Comparison of ENCODE assay signal across 8 cellular contexts in genomic region chr2:174335605-174336402, GRCh38. TPM values are rescaled to one million over a fixed set of nuclear protein-coding genes. Genes with fewer than 3 reads are reported as not detected.
A peak's percentile ranks its signal among the peaks of the same experiment; 100 is the strongest.
DNase-seq lines count a peak whose midpoint lies in the region; ATAC-seq and TF ChIP-seq lines count a peak whose summit lies in the region.

No MANE protein-coding gene starts in this region.

- no peaks in the 10 kb centered on the region for H3K36me3 ChIP-seq in fibroblast of lung (ENCODE audit: control insufficient read depth, insufficient read depth, low read length)
- H3K36me3 ChIP-seq in gastrocnemius medialis = no peaks in the 10 kb centered on the region

- CTCF ChIA-PET in GM10248 (lab: Yijun Ruan, JAX) = interaction anchor here (1.2 to 2.3 kb wide), 9 partner anchors 7 to 933 kb away, joined by 3 to 9 read pairs (median 5); partner anchors contain the start of gene OLA1

- DNase-seq in AG08395 (ENCODE audit: low spot score) (peak; percentile 26), GM12865 (ENCODE audit: low read depth) (no peak), SW480 (ENCODE audit: low spot score) (peak; percentile 50), fibroblast of lung (ENCODE audit: low read depth in 2 of 2) (peak in 1 of 2 donors; percentile 42), gastrocnemius medialis (no peak), amniotic stem cell (lab: John Stamatoyannopoulos, UW) (no peak), GM10248 (ENCODE audit: extremely low spot score) (no peak)

- intact Hi-C loops in gastrocnemius medialis (cut with DNase I; ENCODE audit: low total_unique reads) = loop anchor here (5.0 to 10.0 kb wide), 2 partner anchors 89 to 751 kb away; partner anchors contain the start of gene OLA1

- POLR2A ChIA-PET in GM10248 (lab: Yijun Ruan, JAX) = no interaction called here

- no peak for TF ChIP-seq CTCF in GM12865 (IDR thresholded peaks at IDR 0.05; ENCODE audit: insufficient read depth, low read depth, low read length, missing control alignments)
- TF ChIP-seq CTCF in fibroblast of lung (conservative IDR thresholded peaks at IDR 0.05 in 1 of 2, IDR thresholded peaks at IDR 0.05 in 1 of 2; ENCODE audit: low read depth in 1 of 2, low read length in 2 of 2) = no peak
- no peak for TF ChIP-seq CTCF in gastrocnemius medialis (IDR thresholded peaks at IDR 0.05 in 4 of 5, conservative IDR thresholded peaks at IDR 0.05 in 1 of 5)
- TF ChIP-seq CTCF in GM10248 (IDR thresholded peaks at IDR 0.05; ENCODE audit: control extremely low read depth, extremely low read depth, low read depth, missing control alignments) = no peak

- H3K27me3 ChIP-seq in fibroblast of lung (ENCODE audit: control insufficient read depth, insufficient read depth, low read length) (peaks cover 94% of the 10 kb centered on the region), gastrocnemius medialis (peaks cover 91 to 97% (median 97%) of the 10 kb centered on the region in 3 donors)

- no peak overlapping the region for H3K9ac ChIP-seq in fibroblast of lung (ENCODE audit: insufficient read depth, low read length)

- TF ChIP-seq POLR2A in gastrocnemius medialis (IDR thresholded peaks at IDR 0.05) = no peak

- H2AFZ ChIP-seq in fibroblast of lung (ENCODE audit: low read length) = no peak overlapping the region

- H3K9me3 ChIP-seq in fibroblast of lung (ENCODE audit: control insufficient read depth, insufficient read depth, low read depth, low read length) (no peaks in the 10 kb centered on the region), gastrocnemius medialis (no peaks in the 10 kb centered on the region)

- no peaks in the 10 kb centered on the region for H3K4me1 ChIP-seq in fibroblast of lung (ENCODE audit: control insufficient read depth, extremely low read depth, insufficient read depth, low read length)
- H3K4me1 ChIP-seq in gastrocnemius medialis = peaks cover 24% of the 10 kb centered on the region in 2 donors

- no peaks in the 10 kb centered on the region for H4K20me1 ChIP-seq in fibroblast of lung (ENCODE audit: control insufficient read depth, extremely low read depth, insufficient read depth, low read length)

- no peak overlapping the region for H3K27ac ChIP-seq in fibroblast of lung (ENCODE audit: insufficient read depth, low read length)
- no peak overlapping the region for H3K27ac ChIP-seq in gastrocnemius medialis

- peak overlapping the region; percentile 62 for H3K4me2 ChIP-seq in fibroblast of lung (ENCODE audit: extremely low read depth, insufficient read depth, low read length)

- no peaks in the 10 kb centered on the region for H3K79me2 ChIP-seq in fibroblast of lung (ENCODE audit: control insufficient read depth, insufficient read depth, low read length)

- H3K4me3 ChIP-seq in GM12865 (ENCODE audit: low read depth, low read length) = peak overlapping the region; percentile 58
- H3K4me3 ChIP-seq in fibroblast of lung (replicated peaks in 1 of 4; ENCODE audit: control extremely low read depth in 1 of 4, insufficient read depth in 1 of 4, low read depth in 3 of 4, low read length in 4 of 4) = no peak overlapping the region
- H3K4me3 ChIP-seq in gastrocnemius medialis = peak overlapping the region; percentile 46 to 60 (median 50)

- in situ Hi-C loops in gastrocnemius medialis (cut with MboI; ENCODE audit: low sequenced_read_pairs in 4 of 4) = loop anchor here in 2 of 4 donors (25.0 kb wide), 2 partner anchors 174 to 924 kb away; no protein-coding TSS in a partner anchor

- ATAC-seq in gastrocnemius medialis = peak in 1 of 2 donors; percentile 24
- no peak for ATAC-seq in GM18519 (IDR thresholded peaks at IDR 0.05; ENCODE audit: low FRiP score, unreplicated experiment)

RNA-seq across cellular contexts. Expression of gene SP9, which starts 1.1 kb away (rescaled TPM):
- not detected in 2 replicates for total RNA-seq in fibroblast of lung
- polyA plus RNA-seq in fibroblast of lung = not detected in 2 replicates
- polyA plus RNA-seq in fibroblast of lung (2012) = not detected in 2 replicates
- not detected in 2 replicates for polyA minus RNA-seq in fibroblast of lung (ENCODE audit: low replicate concordance)
- total RNA-seq in gastrocnemius medialis = under 1 TPM in 1 of 4 donors, not detected in 3; 0.10 TPM

RNA-seq across cellular contexts. Expression of gene SCRN3, which starts 59.7 kb away (rescaled TPM):
- 33.4 and 39.1 TPM in 2 replicates for total RNA-seq in fibroblast of lung
- polyA plus RNA-seq in fibroblast of lung = 24.5 and 29.2 TPM in 2 replicates
- polyA plus RNA-seq in fibroblast of lung (2012) = 21.8 and 26.5 TPM in 2 replicates
- 0.35 and 1.3 TPM in 2 replicates for polyA minus RNA-seq in fibroblast of lung (ENCODE audit: low replicate concordance)
- 10 to 100 TPM; 13.9 to 24.2 (median 20.7) TPM for total RNA-seq in gastrocnemius medialis

Comparison
In these comparisons a context has a peak if more than half of its experiments do, and no peak if none do; other contexts are left out.
1. DNase-seq: peak in AG08395 (single experiment) and SW480 (single experiment); none in GM12865 (single experiment), gastrocnemius medialis (0 of 2), amniotic stem cell (single experiment) and GM10248 (single experiment).
2. H3K4me3 ChIP-seq: peak in GM12865 (single experiment) and gastrocnemius medialis (4 of 4); none in fibroblast of lung (0 of 4).